ENCODE assay signal across 8 cellular contexts in the genomic region with DNA sequence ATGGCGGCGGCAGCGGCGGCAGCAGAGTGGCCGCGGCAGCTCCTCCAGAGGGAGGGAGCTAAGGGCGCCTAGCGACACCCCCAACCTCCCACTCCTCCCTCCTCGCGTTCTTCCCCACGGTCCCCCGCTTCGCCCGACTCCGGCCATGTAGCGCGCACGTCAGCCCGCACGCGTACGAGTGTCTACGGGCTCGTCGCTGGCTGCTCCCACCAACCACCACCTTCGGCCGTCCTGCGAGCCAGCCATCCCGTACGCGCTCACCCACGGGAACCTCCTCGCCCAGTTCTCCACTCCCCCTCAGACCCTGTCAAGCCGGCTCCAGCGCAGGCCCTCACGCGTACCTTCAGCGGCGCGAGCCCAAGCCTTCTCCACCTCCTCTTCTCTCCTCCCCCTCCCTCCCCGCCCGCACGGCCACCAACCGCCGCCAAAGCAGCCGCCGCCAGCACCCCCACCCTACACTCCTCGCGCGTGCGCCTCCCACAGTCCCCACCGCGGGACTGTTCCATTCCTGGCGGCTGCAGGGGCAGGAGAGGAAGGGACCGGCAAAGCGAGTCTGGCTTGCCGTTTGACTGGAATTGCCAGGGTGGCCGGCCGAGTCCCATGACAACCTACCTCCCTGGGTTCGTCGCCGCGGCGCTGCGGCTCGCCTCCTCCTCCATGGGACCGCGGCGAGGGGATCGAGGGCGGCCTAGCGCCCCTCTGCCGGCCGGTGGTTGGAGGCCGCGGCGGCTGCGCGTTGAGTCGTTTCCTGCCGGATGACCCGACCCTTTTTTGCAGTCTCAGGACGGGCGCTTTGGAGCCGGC. TPM values are rescaled to one million over a fixed set of nuclear protein-coding genes. Genes with fewer than 3 reads are reported as not detected.
A peak's percentile ranks its signal among the peaks of the same experiment; 100 is the strongest.
DNase-seq lines count a peak whose midpoint lies in the region; ATAC-seq lines count a peak whose summit lies in the region.

A gene (plus strand): TSS at position 774 of the 804 bp plus-strand sequence. CDS start 20,689 bp downstream, outside the sequence.
A gene with protein sequence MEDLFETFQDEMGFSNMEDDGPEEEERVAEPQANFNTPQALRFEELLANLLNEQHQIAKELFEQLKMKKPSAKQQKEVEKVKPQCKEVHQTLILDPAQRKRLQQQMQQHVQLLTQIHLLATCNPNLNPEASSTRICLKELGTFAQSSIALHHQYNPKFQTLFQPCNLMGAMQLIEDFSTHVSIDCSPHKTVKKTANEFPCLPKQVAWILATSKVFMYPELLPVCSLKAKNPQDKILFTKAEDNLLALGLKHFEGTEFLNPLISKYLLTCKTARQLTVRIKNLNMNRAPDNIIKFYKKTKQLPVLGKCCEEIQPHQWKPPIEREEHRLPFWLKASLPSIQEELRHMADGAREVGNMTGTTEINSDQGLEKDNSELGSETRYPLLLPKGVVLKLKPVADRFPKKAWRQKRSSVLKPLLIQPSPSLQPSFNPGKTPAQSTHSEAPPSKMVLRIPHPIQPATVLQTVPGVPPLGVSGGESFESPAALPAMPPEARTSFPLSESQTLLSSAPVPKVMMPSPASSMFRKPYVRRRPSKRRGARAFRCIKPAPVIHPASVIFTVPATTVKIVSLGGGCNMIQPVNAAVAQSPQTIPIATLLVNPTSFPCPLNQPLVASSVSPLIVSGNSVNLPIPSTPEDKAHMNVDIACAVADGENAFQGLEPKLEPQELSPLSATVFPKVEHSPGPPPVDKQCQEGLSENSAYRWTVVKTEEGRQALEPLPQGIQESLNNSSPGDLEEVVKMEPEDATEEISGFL (minus strand): TSS at position 457 of the 804 bp plus-strand sequence. CDS start 8,338 bp downstream, outside the sequence.

- ATAC-seq in GM19351 (IDR thresholded peaks at IDR 0.05; ENCODE audit: unreplicated experiment) (peak; percentile 80), HG03520 (IDR thresholded peaks at IDR 0.05; ENCODE audit: unreplicated experiment) (peak; percentile 74), left lobe of liver (peak; percentile 92)

- peak; percentile 65 to 99 (median 94) for DNase-seq in C1 segment of cervical spinal cord (lab: John Stamatoyannopoulos, UW)
- DNase-seq in NCI-H748 treated with DMSO at 0.1 percent for 48 hours (lab: John Stamatoyannopoulos, UW), result peak; percentile 67
- peak; percentile 88 for DNase-seq in activated CD4-positive, alpha-beta T cell treated with anti-CD3 and anti-CD28 coated beads, Interleukin-2, amount 50 U/mL, for 1 hour
- peak; percentile 75 for DNase-seq in cortex of kidney (lab: John Stamatoyannopoulos, UW)
- peak; percentile 94 for DNase-seq in left lobe of liver (ENCODE audit: low spot score)
- peak; percentile 89 for DNase-seq in stimulated activated CD4-positive, alpha-beta T cell treated with anti-CD3 and anti-CD28 coated beads, Interleukin-1b, Interleukin-23, amount 100 ng/mL, for 48 hours

RNA-seq across cellular contexts. Expression of the first gene that starts in this region (rescaled TPM):
- 62.7 TPM for total RNA-seq in left lobe of liver

RNA-seq across cellular contexts. Expression of the second gene that starts in this region (rescaled TPM):
- 20.4 TPM for total RNA-seq in left lobe of liver

Comparison
In these comparisons a context has a peak if more than half of its experiments do, and no peak if none do; other contexts are left out.
1. Peak in every context shown above with its lines: DNase-seq and ATAC-seq.